2 cellular contexts compared by ENCODE assay signal in the genomic region with DNA sequence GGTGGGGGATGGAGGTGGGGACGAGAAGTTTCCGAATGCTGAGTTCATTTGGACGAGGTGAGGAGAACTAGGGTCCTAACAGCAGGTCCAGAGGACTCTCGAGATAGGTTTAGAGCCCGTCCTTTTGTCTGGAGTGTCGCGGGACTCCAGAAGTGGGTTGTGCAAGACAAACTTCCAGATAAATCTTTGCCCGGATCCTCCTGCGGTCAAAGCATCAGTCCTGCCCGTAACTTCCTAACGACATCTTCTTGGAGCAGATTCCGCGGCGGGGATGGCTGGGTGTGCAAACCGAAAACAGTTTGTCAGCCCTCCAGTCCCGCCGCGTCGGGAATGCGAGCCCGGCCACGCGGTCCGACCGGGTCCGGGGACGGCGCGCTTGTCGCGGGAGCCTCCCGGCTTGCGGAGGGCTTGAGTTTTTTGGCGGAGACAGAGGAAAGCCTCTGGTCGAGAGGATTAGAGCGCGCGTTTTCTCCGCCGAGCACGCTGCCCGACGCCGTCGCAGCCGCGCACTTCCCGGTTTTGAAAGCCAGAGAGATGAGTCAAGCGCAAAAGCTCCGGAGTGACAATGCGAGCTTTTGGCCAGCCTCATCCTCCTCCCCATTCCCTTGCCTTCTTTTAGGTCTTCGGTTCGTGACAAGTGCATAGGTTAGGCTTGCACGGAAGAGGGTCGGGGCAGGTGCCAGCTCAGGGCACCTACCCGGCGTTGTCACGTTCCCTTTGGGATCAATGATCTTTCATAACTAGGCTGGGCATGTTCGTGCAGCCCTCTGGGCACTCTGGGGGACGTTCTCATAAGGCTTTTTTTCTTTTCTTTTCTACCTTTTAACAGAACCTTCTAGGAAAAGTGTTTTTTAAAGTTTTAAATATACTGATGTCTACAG.
TF ChIP-seq lines count a peak whose summit lies in the region.

No MANE protein-coding gene starts in this region.

TF ChIP-seq in liver, 16 proteins besides CTCF, POLR2A, EP300 and RAD21 (continued from another document):
- TF ChIP-seq HNF4G (IDR thresholded peaks at IDR 0.05) (no peak), JUND (IDR thresholded peaks at IDR 0.05) (no peak), SP1 (IDR thresholded peaks at IDR 0.05) (no peak), HNF4A (conservative IDR thresholded peaks at IDR 0.05) (no peak), FOXA1 (IDR thresholded peaks at IDR 0.05) (no peak), TAF1 (conservative IDR thresholded peaks at IDR 0.05) (no peak), EGR1 (IDR thresholded peaks at IDR 0.05; ENCODE audit: low read depth in 2 of 2) (no peak)
- TF ChIP-seq, protein P1, sequence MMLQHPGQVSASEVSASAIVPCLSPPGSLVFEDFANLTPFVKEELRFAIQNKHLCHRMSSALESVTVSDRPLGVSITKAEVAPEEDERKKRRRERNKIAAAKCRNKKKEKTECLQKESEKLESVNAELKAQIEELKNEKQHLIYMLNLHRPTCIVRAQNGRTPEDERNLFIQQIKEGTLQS (IDR thresholded peaks at IDR 0.05): no peak
- TF ChIP-seq, protein P2, sequence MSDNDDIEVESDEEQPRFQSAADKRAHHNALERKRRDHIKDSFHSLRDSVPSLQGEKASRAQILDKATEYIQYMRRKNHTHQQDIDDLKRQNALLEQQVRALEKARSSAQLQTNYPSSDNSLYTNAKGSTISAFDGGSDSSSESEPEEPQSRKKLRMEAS (IDR thresholded peaks at IDR 0.05): peak; percentile 22
- TF ChIP-seq, protein P3, sequence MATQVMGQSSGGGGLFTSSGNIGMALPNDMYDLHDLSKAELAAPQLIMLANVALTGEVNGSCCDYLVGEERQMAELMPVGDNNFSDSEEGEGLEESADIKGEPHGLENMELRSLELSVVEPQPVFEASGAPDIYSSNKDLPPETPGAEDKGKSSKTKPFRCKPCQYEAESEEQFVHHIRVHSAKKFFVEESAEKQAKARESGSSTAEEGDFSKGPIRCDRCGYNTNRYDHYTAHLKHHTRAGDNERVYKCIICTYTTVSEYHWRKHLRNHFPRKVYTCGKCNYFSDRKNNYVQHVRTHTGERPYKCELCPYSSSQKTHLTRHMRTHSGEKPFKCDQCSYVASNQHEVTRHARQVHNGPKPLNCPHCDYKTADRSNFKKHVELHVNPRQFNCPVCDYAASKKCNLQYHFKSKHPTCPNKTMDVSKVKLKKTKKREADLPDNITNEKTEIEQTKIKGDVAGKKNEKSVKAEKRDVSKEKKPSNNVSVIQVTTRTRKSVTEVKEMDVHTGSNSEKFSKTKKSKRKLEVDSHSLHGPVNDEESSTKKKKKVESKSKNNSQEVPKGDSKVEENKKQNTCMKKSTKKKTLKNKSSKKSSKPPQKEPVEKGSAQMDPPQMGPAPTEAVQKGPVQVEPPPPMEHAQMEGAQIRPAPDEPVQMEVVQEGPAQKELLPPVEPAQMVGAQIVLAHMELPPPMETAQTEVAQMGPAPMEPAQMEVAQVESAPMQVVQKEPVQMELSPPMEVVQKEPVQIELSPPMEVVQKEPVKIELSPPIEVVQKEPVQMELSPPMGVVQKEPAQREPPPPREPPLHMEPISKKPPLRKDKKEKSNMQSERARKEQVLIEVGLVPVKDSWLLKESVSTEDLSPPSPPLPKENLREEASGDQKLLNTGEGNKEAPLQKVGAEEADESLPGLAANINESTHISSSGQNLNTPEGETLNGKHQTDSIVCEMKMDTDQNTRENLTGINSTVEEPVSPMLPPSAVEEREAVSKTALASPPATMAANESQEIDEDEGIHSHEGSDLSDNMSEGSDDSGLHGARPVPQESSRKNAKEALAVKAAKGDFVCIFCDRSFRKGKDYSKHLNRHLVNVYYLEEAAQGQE (IDR thresholded peaks at IDR 0.05): no peak

TF ChIP-seq in HepG2, 621 proteins besides CTCF, POLR2A, EP300 and RAD21 (continued from another document):
- TF ChIP-seq, protein P4, sequence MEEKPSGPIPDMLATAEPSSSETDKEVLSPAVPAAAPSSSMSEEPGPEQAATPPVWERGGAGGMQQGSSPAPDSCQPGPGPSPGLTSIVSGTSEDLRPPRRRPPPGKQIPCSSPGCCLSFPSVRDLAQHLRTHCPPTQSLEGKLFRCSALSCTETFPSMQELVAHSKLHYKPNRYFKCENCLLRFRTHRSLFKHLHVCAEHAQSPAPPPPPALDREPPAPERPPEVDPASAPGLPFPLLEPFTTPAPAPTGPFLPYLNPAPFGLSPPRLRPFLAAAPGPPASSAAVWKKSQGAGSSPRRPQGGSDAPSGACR (CRISPR knock-in tag; IDR thresholded peaks at IDR 0.05): no peak
- TF ChIP-seq, protein P5, sequence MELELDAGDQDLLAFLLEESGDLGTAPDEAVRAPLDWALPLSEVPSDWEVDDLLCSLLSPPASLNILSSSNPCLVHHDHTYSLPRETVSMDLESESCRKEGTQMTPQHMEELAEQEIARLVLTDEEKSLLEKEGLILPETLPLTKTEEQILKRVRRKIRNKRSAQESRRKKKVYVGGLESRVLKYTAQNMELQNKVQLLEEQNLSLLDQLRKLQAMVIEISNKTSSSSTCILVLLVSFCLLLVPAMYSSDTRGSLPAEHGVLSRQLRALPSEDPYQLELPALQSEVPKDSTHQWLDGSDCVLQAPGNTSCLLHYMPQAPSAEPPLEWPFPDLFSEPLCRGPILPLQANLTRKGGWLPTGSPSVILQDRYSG (CRISPR knock-in tag; IDR thresholded peaks at IDR 0.05): no peak
- TF ChIP-seq, protein P6, sequence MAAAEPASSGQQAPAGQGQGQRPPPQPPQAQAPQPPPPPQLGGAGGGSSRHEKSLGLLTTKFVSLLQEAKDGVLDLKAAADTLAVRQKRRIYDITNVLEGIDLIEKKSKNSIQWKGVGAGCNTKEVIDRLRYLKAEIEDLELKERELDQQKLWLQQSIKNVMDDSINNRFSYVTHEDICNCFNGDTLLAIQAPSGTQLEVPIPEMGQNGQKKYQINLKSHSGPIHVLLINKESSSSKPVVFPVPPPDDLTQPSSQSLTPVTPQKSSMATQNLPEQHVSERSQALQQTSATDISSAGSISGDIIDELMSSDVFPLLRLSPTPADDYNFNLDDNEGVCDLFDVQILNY (CRISPR knock-in tag; conservative IDR thresholded peaks at IDR 0.05): no peak
